Comparison of ENCODE assay signal across 8 cellular contexts in genomic region chr9:109640232-109641078, GRCh38.
DNase-seq lines count a peak whose midpoint lies in the region; ATAC-seq and TF ChIP-seq lines count a peak whose summit lies in the region.

No MANE protein-coding gene starts in this region.

- TF ChIP-seq CTCF in GM13977 (IDR thresholded peaks at IDR 0.05; ENCODE audit: extremely low read depth, insufficient read depth, missing control alignments) (no peak), lower leg skin (IDR thresholded peaks at IDR 0.05) (no peak), tibial nerve (IDR thresholded peaks at IDR 0.05) (no peak)

- 0 to 1% methylated on average over 33 to 42 of the region's 74 CpGs for WGBS in lower leg skin, 2 donors
- WGBS in tibial nerve, 2 donors = 1% methylated on average over 28 to 41 of the region's 74 CpGs

- peaks cover 40 to 45% of the 10 kb centered on the region in 2 donors for H3K27me3 ChIP-seq in duodenal mucosa (ENCODE audit: control insufficient read depth in 1 of 2, insufficient read depth in 2 of 2, low read length in 2 of 2)
- H3K27me3 ChIP-seq in tibial nerve = peaks cover 0 to 57% of the 10 kb centered on the region in 2 donors

- peak; percentile 14 for DNase-seq in GM13977 (ENCODE audit: low spot score)
- peak; percentile 34 for DNase-seq in NCI-H510A (lab: John Stamatoyannopoulos, UW)
- peak in 1 of 2 donors; percentile 84 for DNase-seq in lower leg skin (ENCODE audit: low spot score in 2 of 2)
- no peak for DNase-seq in tibial nerve (ENCODE audit: low spot score in 2 of 2)

- no peak overlapping the region for H3K9ac ChIP-seq in duodenal mucosa (ENCODE audit: low read depth in 1 of 2, low read length in 2 of 2)

- H3K27ac ChIP-seq in duodenal mucosa (ENCODE audit: low read depth, low read length) (no peak overlapping the region), tibial nerve (no peak overlapping the region)

- TF ChIP-seq EP300 in tibial nerve (IDR thresholded peaks at IDR 0.05) = no peak

- H3K4me3 ChIP-seq in duodenal mucosa (ENCODE audit: low read depth in 1 of 2, low read length in 2 of 2) (peak overlapping the region; percentile 6 to 28), lower leg skin (ENCODE audit: low read depth, poor library complexity, severe bottlenecking) (peak overlapping the region; percentile 6), tibial nerve (peak overlapping the region; percentile 11 to 50 (median 26))

- intact Hi-C loops in lower leg skin (cut with DNase I; ENCODE audit: low total_unique reads) = no loop called here

- H3K4me1 ChIP-seq in duodenal mucosa (ENCODE audit: control insufficient read depth in 1 of 2, insufficient read depth in 2 of 2, low read length in 2 of 2) (no peaks in the 10 kb centered on the region), tibial nerve (peaks cover 0 to 21% (median 12%) of the 10 kb centered on the region in 4 donors)

- no peak for ATAC-seq in GM18867 (IDR thresholded peaks at IDR 0.05; ENCODE audit: unreplicated experiment)
- no peak for ATAC-seq in HG03025 (IDR thresholded peaks at IDR 0.05; ENCODE audit: low FRiP score, unreplicated experiment)
- no peak for ATAC-seq in HG02610 (IDR thresholded peaks at IDR 0.05; ENCODE audit: unreplicated experiment)

- in situ Hi-C loops in GM13977 (cut with MboI; ENCODE audit: low pct_unique_long_range_greater_than_20kb, low sequenced_read_pairs, unreplicated experiment) = no loop called here

- H3K36me3 ChIP-seq in duodenal mucosa (ENCODE audit: control insufficient read depth in 1 of 2, insufficient read depth in 2 of 2, low read length in 2 of 2) (no peaks in the 10 kb centered on the region), tibial nerve (no peaks in the 10 kb centered on the region)

- TF ChIP-seq POLR2A in lower leg skin (IDR thresholded peaks at IDR 0.05) = no peak
- no peak for TF ChIP-seq POLR2A in tibial nerve (IDR thresholded peaks at IDR 0.05)

- H3K9me3 ChIP-seq in duodenal mucosa (ENCODE audit: control insufficient read depth in 1 of 2, low read length in 2 of 2) (no peaks in the 10 kb centered on the region), tibial nerve (peaks cover 0 to 7% (median 0%) of the 10 kb centered on the region in 4 donors)

Comparison
In these comparisons a context has a peak if more than half of its experiments do, and no peak if none do; other contexts are left out.
1. DNase-seq: peak in GM13977 (single experiment) and NCI-H510A (single experiment); none in tibial nerve (0 of 2).
2. Peak in every context shown above with its lines, with median percentiles within 50 percentile points of each other: H3K4me3 ChIP-seq.